20 cellular contexts compared by ENCODE assay signal in genomic region chr1:5597171-5597864, GRCh38.
A peak's percentile ranks its signal among the peaks of the same experiment; 100 is the strongest.
DNase-seq lines count a peak whose midpoint lies in the region; ATAC-seq, FAIRE-seq and TF ChIP-seq lines count a peak whose summit lies in the region.
"Had no signal": no experiment of that assay in that cellular context is flagged by ENCODE, and none has a peak within 500 bp of the region (broad histone marks: within the 10 kb centered on the region; RNA-seq: fewer than 3 reads in every experiment).

No MANE protein-coding gene starts in this region.

- no peaks in the 10 kb centered on the region for H3K79me2 ChIP-seq in HepG2 (ENCODE audit: insufficient read depth, low read length)

- intact Hi-C loops in HepG2 (cut with micrococcal nuclease; ENCODE audit: unreplicated experiment) (no loop called here), right lobe of liver (cut with DNase I) (no loop called here), esophagus squamous epithelium (cut with DNase I) (no loop called here)

- no peaks in the 10 kb centered on the region for H3K79me1 ChIP-seq in neuronal stem cell (ENCODE audit: low read depth, low read length)

- TF ChIP-seq POLR2A in HepG2 (IDR thresholded peaks at IDR 0.05; ENCODE audit: insufficient read depth in 1 of 2, low read depth in 2 of 2, low read length in 2 of 2) (no peak), right lobe of liver (IDR thresholded peaks at IDR 0.05) (no peak), esophagus squamous epithelium (IDR thresholded peaks at IDR 0.05) (no peak)

- ATAC-seq in HepG2 (peak; percentile 21; the same call in 1 of the 3 replicates), right lobe of liver (no peak)
- ATAC-seq: GM23338; stimulated activated memory B cell treated with anti-CD40 and anti-IgM and Interleukin-4, amounts not matched to agents 10 μg/mL and 1 μg/mL and 100 μg/mL, for 72 hours had no signal

- H3K27ac ChIP-seq in HepG2 (ENCODE audit: extremely low read length, insufficient read depth, low read length) (no peak overlapping the region), right lobe of liver (no peak overlapping the region), esophagus squamous epithelium (peak overlapping the region in 3 of 4 donors; percentile 11 to 39 (median 36)), neuronal stem cell (replicated peaks; ENCODE audit: low read length) (no peak overlapping the region)
- H3K27ac ChIP-seq: left lung, thoracic aorta had no signal

- TF ChIP-seq RAD21 in HepG2 (CRISPR knock-in tag; IDR thresholded peaks at IDR 0.05) = no peak

- peak overlapping the region; percentile 84 for H3K18ac ChIP-seq in neuronal stem cell (ENCODE audit: low read length)

- H3K9ac ChIP-seq in HepG2 (ENCODE audit: insufficient read depth, low read depth, low read length) = no peak overlapping the region
- H3K9ac ChIP-seq in neuronal stem cell (ENCODE audit: low read depth, low read length, poor library complexity) = no peak overlapping the region

- no peak overlapping the region for H2BK120ac ChIP-seq in neuronal stem cell (ENCODE audit: low read depth, low read length)

- no peaks in the 10 kb centered on the region for H3K36me3 ChIP-seq in HepG2 (replicated peaks in 1 of 2; ENCODE audit: control insufficient read depth in 1 of 2, insufficient read depth in 2 of 2, low read length in 2 of 2)
- H3K36me3 ChIP-seq in right lobe of liver = no peaks in the 10 kb centered on the region
- no peaks in the 10 kb centered on the region for H3K36me3 ChIP-seq in esophagus squamous epithelium
- no peaks in the 10 kb centered on the region for H3K36me3 ChIP-seq in neuronal stem cell (replicated peaks in 1 of 2; ENCODE audit: control insufficient read depth in 2 of 2, insufficient read depth in 2 of 2, low read length in 2 of 2)
- H3K36me3 ChIP-seq: left lung, thoracic aorta had no signal

- DNase-seq in HepG2 (ENCODE audit: low spot score) (peak; percentile 31), right lobe of liver (no peak), esophagus squamous epithelium (lab: John Stamatoyannopoulos, UW) (no peak), neuronal stem cell (ENCODE audit: low spot score) (no peak), foreskin fibroblast (no peak), urothelium cell line (ENCODE audit: low spot score) (no peak), amygdala (lab: John Stamatoyannopoulos, UW) (no peak)
- DNase-seq in stimulated activated CD4-positive, alpha-beta T cell treated with anti-CD3 and anti-CD28 coated beads, Interleukin-15, amount 100 ng/mL, for 24 hours = no peak
- DNase-seq: activated naive CD4-positive, alpha-beta T cell treated with Interleukin-2 at 50 U/mL for 16 hours; activated T-cell treated with anti-CD3 and anti-CD28 coated beads for 4 hours; aorta; CD4-positive, CD25-positive, alpha-beta regulatory T cell; effector CD4-positive, alpha-beta T cell; IMR-90; left lung had no signal

- peaks cover 23% of the 10 kb centered on the region for H3K4me1 ChIP-seq in HepG2 (ENCODE audit: insufficient read depth, low read length)
- H3K4me1 ChIP-seq in right lobe of liver = peaks cover 0 to 9% (median 0%) of the 10 kb centered on the region in 4 donors
- H3K4me1 ChIP-seq in esophagus squamous epithelium = peaks cover 8 to 27% (median 16%) of the 10 kb centered on the region in 3 donors
- peaks cover 0 to 25% of the 10 kb centered on the region in 2 donors for H3K4me1 ChIP-seq in neuronal stem cell (ENCODE audit: control insufficient read depth in 2 of 2, insufficient read depth in 1 of 2, low read depth in 1 of 2, low read length in 2 of 2)
- H3K4me1 ChIP-seq: left lung had no signal

- peak overlapping the region; percentile 30; the same call in 1 of the 2 replicates for H3K4me2 ChIP-seq in HepG2 (ENCODE audit: low read depth, low read length)
- H3K4me2 ChIP-seq in neuronal stem cell (ENCODE audit: insufficient read depth, low read length, poor library complexity, severe bottlenecking) = no peak overlapping the region
- H3K4me2 ChIP-seq: GM23338 had no signal

- H2BK15ac ChIP-seq in neuronal stem cell (ENCODE audit: low read length) = no peak overlapping the region

- H3K27me3 ChIP-seq in HepG2 (ENCODE audit: control insufficient read depth in 1 of 2, insufficient read depth in 2 of 2, low read length in 2 of 2) = peaks cover 0 to 3% of the 10 kb centered on the region in 2 experiments; a peak in 1 of 5 replicates
- H3K27me3 ChIP-seq in right lobe of liver = no peaks in the 10 kb centered on the region
- H3K27me3 ChIP-seq in esophagus squamous epithelium = peaks cover 0 to 17% (median 0%) of the 10 kb centered on the region in 4 donors
- H3K27me3 ChIP-seq in neuronal stem cell (ENCODE audit: control insufficient read depth in 3 of 3, insufficient read depth in 3 of 3, low read depth in 1 of 3, low read length in 3 of 3) = peaks cover 0 to 4% (median 0%) of the 10 kb centered on the region in 3 experiments

- H3K9me3 ChIP-seq in HepG2 (ENCODE audit: low read length) = no peaks in the 10 kb centered on the region
- H3K9me3 ChIP-seq in right lobe of liver = no peaks in the 10 kb centered on the region
- H3K9me3 ChIP-seq in esophagus squamous epithelium = no peaks in the 10 kb centered on the region
- H3K9me3 ChIP-seq in neuronal stem cell (replicated peaks in 1 of 2; ENCODE audit: control insufficient read depth in 2 of 2, insufficient read depth in 1 of 2, low read depth in 1 of 2, low read length in 2 of 2) = peaks cover 0 to 2% of the 10 kb centered on the region in 2 donors
- H3K9me3 ChIP-seq: left lung, thoracic aorta had no signal

- no peaks in the 10 kb centered on the region for H4K20me1 ChIP-seq in HepG2 (ENCODE audit: insufficient read depth, low read length)

- POLR2A ChIA-PET in HepG2 (lab: Yijun Ruan, JAX) = no interaction called here

- CTCF ChIA-PET in HepG2 (lab: Yijun Ruan, JAX; ENCODE audit: low intra/inter-chr PET ratio, low total read pairs) = no interaction called here

- FAIRE-seq in HepG2 (lab: Jason Lieb, UNC) (no peak), urothelium cell line (lab: Jason Lieb, UNC) (no peak)
- FAIRE-seq: GM12891, GM19239 had no signal

- no peak overlapping the region for H4K8ac ChIP-seq in neuronal stem cell (ENCODE audit: low read depth, low read length)

- in situ Hi-C loops in HepG2 (cut with HindIII; ENCODE audit: extremely low pct_ligation_motif_present, low pct_unique_long_range_greater_than_20kb) = no loop called here

- TF ChIP-seq CTCF in HepG2 (CRISPR knock-in tag; IDR thresholded peaks at IDR 0.05) (no peak), right lobe of liver (IDR thresholded peaks at IDR 0.05) (no peak), esophagus squamous epithelium (IDR thresholded peaks at IDR 0.05) (no peak), foreskin fibroblast (IDR thresholded peaks at IDR 0.05; ENCODE audit: low read depth, low read length) (no peak)

- H4K91ac ChIP-seq in neuronal stem cell (ENCODE audit: low read depth, low read length, poor library complexity) = no peak overlapping the region

- H2AFZ ChIP-seq in HepG2 (ENCODE audit: low read length) (no peak overlapping the region), neuronal stem cell (ENCODE audit: low read length) (no peak overlapping the region)
- H2AFZ ChIP-seq: GM23338 had no signal

- 20% methylated on average over 7 of the region's 14 CpGs for WGBS in HepG2 (ENCODE audit: low lambda C conversion rate)
- WGBS in right lobe of liver (ENCODE audit: insufficient coverage, low coverage, low lambda C conversion rate, missing lambda C conversion rate) = 61% methylated on average over 8 of the region's 14 CpGs
- WGBS in esophagus squamous epithelium, 2 donors = 36 to 46% methylated on average over 13 to 14 of the region's 14 CpGs
- no CpG with 5 or more reads among the region's 14 CpGs for WGBS in neuronal stem cell (ENCODE audit: extremely low coverage in 2 of 2, insufficient read length in 2 of 2, insufficient replicate concordance in 1 of 2), 2 donors

- H3K4ac ChIP-seq in neuronal stem cell (ENCODE audit: low read length) = no peak overlapping the region

- TF ChIP-seq EP300 in HepG2 (IDR thresholded peaks at IDR 0.05; ENCODE audit: low read depth in 2 of 2, low read length in 2 of 2) (no peak), HepG2 (CRISPR knock-in tag; IDR thresholded peaks at IDR 0.05; ENCODE audit: borderline replicate concordance) (no peak)

- H2AK5ac ChIP-seq in neuronal stem cell (ENCODE audit: low read depth, low read length) = no peak overlapping the region

- BruUV-seq in HepG2 (replicated peaks; lab: Mats Ljungman, UMichigan) = no TSS peak

- no peak overlapping the region for H2BK12ac ChIP-seq in neuronal stem cell (ENCODE audit: low read length)

- no peak overlapping the region for H3K23ac ChIP-seq in neuronal stem cell (ENCODE audit: low read depth, low read length, poor library complexity)

- no peak overlapping the region for H2BK5ac ChIP-seq in neuronal stem cell (ENCODE audit: low read length)

- no peak overlapping the region for H3K14ac ChIP-seq in neuronal stem cell (ENCODE audit: low read length)

- H3K4me3 ChIP-seq in HepG2 (replicated peaks in 1 of 3; ENCODE audit: insufficient read depth in 1 of 3, low read depth in 2 of 3, low read length in 3 of 3) (no peak overlapping the region), right lobe of liver (no peak overlapping the region), esophagus squamous epithelium (no peak overlapping the region), neuronal stem cell (ENCODE audit: low read length in 2 of 2) (no peak overlapping the region), foreskin fibroblast (ENCODE audit: low read depth in 1 of 2, low read length in 2 of 2) (no peak overlapping the region)
- H3K4me3 ChIP-seq: GM23338, left lung, thoracic aorta had no signal

TF ChIP-seq in HepG2, 621 proteins besides CTCF, POLR2A, EP300 and RAD21:
- TF ChIP-seq ZNF33B (CRISPR knock-in tag; IDR thresholded peaks at IDR 0.05) = no peak

Comparison
In these comparisons a context has a peak if more than half of its experiments do, and no peak if none do; other contexts are left out.
1. H3K27ac ChIP-seq: peak in esophagus squamous epithelium (3 of 4); none in HepG2 (single experiment), right lobe of liver (0 of 3) and neuronal stem cell (single experiment).